Comparison of ENCODE assay signal across 13 cellular contexts in the genomic region with DNA sequence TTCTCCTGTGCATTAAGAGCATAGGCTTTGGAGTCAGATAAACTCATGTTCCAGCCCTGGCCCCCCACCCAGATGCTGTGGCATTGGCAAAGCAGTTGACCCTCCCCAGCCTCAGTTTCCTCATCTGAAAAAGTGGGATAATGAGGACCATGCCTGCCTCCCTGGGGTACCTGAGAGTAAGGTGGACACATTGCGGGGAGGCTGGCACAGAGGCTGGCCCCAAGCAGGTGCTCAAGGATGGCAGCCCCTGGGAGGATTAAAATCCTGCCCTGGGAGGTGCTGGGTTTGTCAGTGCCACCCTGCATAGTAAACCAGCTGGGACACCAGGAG. TPM values are rescaled to one million over a fixed set of nuclear protein-coding genes. Genes with fewer than 3 reads are reported as not detected.
"Had no signal": no experiment of that assay in that cellular context is flagged by ENCODE, and none has a peak within 500 bp of the region (broad histone marks: within the 10 kb centered on the region; RNA-seq: fewer than 3 reads in every experiment).

No MANE protein-coding gene starts in this region.

- H3K36me3 ChIP-seq: left lung, pancreas, tibial artery, WERI-Rb-1 had no signal

- DNase-seq: foreskin keratinocyte had no signal

- H3K27ac ChIP-seq: foreskin keratinocyte, left lung, tibial artery, WERI-Rb-1 had no signal

- FAIRE-seq: astrocyte, pancreas had no signal

- H3K4me1 ChIP-seq: foreskin keratinocyte had no signal

- H3K9me3 ChIP-seq: left lung, pancreas, tibial artery had no signal

- H3K4me3 ChIP-seq: left lung, lung, tibial artery had no signal

RNA-seq across cellular contexts. Expression of a gene that starts 11.8 kb away (rescaled TPM):
- total RNA-seq: activated naive CD8-positive, alpha-beta T cell treated with anti-CD3 and anti-CD28 coated beads for 36 hours; astrocyte; dermis blood vessel endothelial cell; foreskin keratinocyte; pulmonary artery endothelial cell; right cardiac atrium; skeletal muscle tissue had no signal
- polyA plus RNA-seq: esophagus, foreskin keratinocyte, lung, right cardiac atrium had no signal
